Comparison of ENCODE assay signal across 25 cellular contexts in the genomic region with DNA sequence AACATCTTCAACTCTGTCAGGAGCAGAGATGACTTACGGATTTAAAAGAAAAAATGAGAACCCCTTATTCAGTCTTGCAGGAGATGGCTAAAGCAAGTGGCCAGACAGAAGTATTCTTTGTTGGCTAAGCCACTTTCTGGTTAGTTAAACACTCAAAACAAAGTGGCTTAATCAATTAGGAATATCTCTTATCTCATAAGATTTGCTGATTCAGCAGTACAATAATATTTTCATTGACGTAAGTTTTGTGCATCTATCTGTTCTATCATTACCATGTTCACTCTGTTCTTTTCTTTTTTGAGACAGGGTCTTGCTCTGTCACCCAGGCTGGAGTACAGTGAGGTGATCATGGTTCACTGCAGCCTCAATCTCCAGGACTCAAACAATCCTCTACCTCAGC.
A peak's percentile ranks its signal among the peaks of the same experiment; 100 is the strongest.
DNase-seq lines count a peak whose midpoint lies in the region; ATAC-seq, FAIRE-seq and TF ChIP-seq lines count a peak whose summit lies in the region.
"Had no signal": no experiment of that assay in that cellular context is flagged by ENCODE, and none has a peak within 500 bp of the region (broad histone marks: within the 10 kb centered on the region; RNA-seq: fewer than 3 reads in every experiment).

No MANE protein-coding gene starts in this region.

- intact Hi-C loops in HepG2 (cut with micrococcal nuclease; ENCODE audit: unreplicated experiment) (no loop called here), right lobe of liver (cut with DNase I) (no loop called here), K562 (cut with micrococcal nuclease) (no loop called here)

- BruUV-seq in HepG2 (replicated peaks; lab: Mats Ljungman, UMichigan) (no TSS peak), K562 (replicated peaks; lab: Mats Ljungman, UMichigan) (no TSS peak)

- ATAC-seq in HepG2 (no peak), right lobe of liver (no peak), K562 (no peak)
- ATAC-seq: GM12878 had no signal

- WGBS in HepG2 (ENCODE audit: low lambda C conversion rate), result 56% methylated on average over 2 of the region's 2 CpGs
- WGBS in right lobe of liver (ENCODE audit: insufficient coverage, low coverage, low lambda C conversion rate, missing lambda C conversion rate), result 77% methylated on average over 2 of the region's 2 CpGs
- WGBS in K562 (ENCODE audit: insufficient coverage, low coverage, missing lambda C conversion rate), result 6% methylated on average over 2 of the region's 2 CpGs

- H3K9ac ChIP-seq in HepG2 (ENCODE audit: insufficient read depth, low read depth, low read length) (no peak overlapping the region), K562 (ENCODE audit: insufficient read depth in 1 of 2, low read depth in 2 of 2, low read length in 2 of 2) (no peak overlapping the region)
- H3K9ac ChIP-seq: BLaER1 had no signal

- H4K20me1 ChIP-seq in HepG2 (ENCODE audit: insufficient read depth, low read length) (no peaks in the 10 kb centered on the region), K562 (replicated peaks; ENCODE audit: control insufficient read depth, insufficient read depth, low read length) (no peaks in the 10 kb centered on the region)
- H4K20me1 ChIP-seq: BLaER1 had no signal

- H3K9me1 ChIP-seq in K562 (ENCODE audit: control insufficient read depth, insufficient read depth, low read length), result no peaks in the 10 kb centered on the region

- H3K27ac ChIP-seq in HepG2 (ENCODE audit: extremely low read length, insufficient read depth, low read length) (no peak overlapping the region), right lobe of liver (no peak overlapping the region), K562 (ENCODE audit: extremely low read depth, low read depth, low read length) (no peak overlapping the region)
- H3K27ac ChIP-seq: 22Rv1, BLaER1 had no signal

- TF ChIP-seq EP300 in HepG2 (IDR thresholded peaks at IDR 0.05; ENCODE audit: low read depth in 2 of 2, low read length in 2 of 2), result no peak
- TF ChIP-seq EP300 in HepG2 (CRISPR knock-in tag; IDR thresholded peaks at IDR 0.05; ENCODE audit: borderline replicate concordance), result no peak
- no peak for TF ChIP-seq EP300 in K562 (IDR thresholded peaks at IDR 0.05; ENCODE audit: low read length)

- CTCF ChIA-PET in HepG2 (lab: Yijun Ruan, JAX; ENCODE audit: low intra/inter-chr PET ratio, low total read pairs) (no interaction called here), K562 (lab: Yijun Ruan, JAX; ENCODE audit: low intra/inter-chr PET ratio) (no interaction called here)

- no peak for DNase-seq in HepG2 (ENCODE audit: low spot score)
- no peak for DNase-seq in right lobe of liver
- no peak for DNase-seq in K562 (ENCODE audit: extremely low read depth in 1 of 4, low spot score in 3 of 4)
- DNase-seq in urothelium cell line (ENCODE audit: low spot score), result no peak
- no peak for DNase-seq in stimulated activated CD4-positive, alpha-beta T cell treated with anti-CD3 and anti-CD28 coated beads, Interleukin-4, amount 100 ng/mL, for 24 hours
- DNase-seq in NCI-H82 treated with DMSO at 0.1 percent for 48 hours (lab: John Stamatoyannopoulos, UW; ENCODE audit: unreplicated experiment), result no peak
- DNase-seq: ACHN; BE2C; C1 segment of cervical spinal cord; CD4-positive, alpha-beta memory T cell; CD4-positive, CD25-positive, alpha-beta regulatory T cell; CD8-positive, alpha-beta memory T cell; COR-L47; DMS 273 treated with DMSO at 0.1 percent for 48 hours; DMS153; DMS53; DMS79; DND-41; EL; GDM1 had no signal

- H3K4me1 ChIP-seq in HepG2 (ENCODE audit: insufficient read depth, low read length) (no peaks in the 10 kb centered on the region), right lobe of liver (no peaks in the 10 kb centered on the region), K562 (replicated peaks in 1 of 2; ENCODE audit: control insufficient read depth in 2 of 2, insufficient read depth in 2 of 2, low read length in 2 of 2) (no peaks in the 10 kb centered on the region)
- H3K4me1 ChIP-seq: BE2C, BLaER1 had no signal

- H3K36me3 ChIP-seq in HepG2 (replicated peaks in 1 of 2; ENCODE audit: control insufficient read depth in 1 of 2, insufficient read depth in 2 of 2, low read length in 2 of 2) (no peaks in the 10 kb centered on the region), right lobe of liver (no peaks in the 10 kb centered on the region), K562 (ENCODE audit: control insufficient read depth, insufficient read depth, low read length) (no peaks in the 10 kb centered on the region)
- H3K36me3 ChIP-seq: BE2C, BLaER1 had no signal

- TF ChIP-seq RAD21 in HepG2 (CRISPR knock-in tag; IDR thresholded peaks at IDR 0.05) (no peak), K562 (CRISPR knock-in tag; conservative IDR thresholded peaks at IDR 0.05 in 1 of 2, IDR thresholded peaks at IDR 0.05 in 1 of 2) (no peak)

- H3K4me3 ChIP-seq in HepG2 (replicated peaks in 1 of 3; ENCODE audit: insufficient read depth in 1 of 3, low read depth in 2 of 3, low read length in 3 of 3), result no peak overlapping the region
- H3K4me3 ChIP-seq in right lobe of liver, result no peak overlapping the region
- H3K4me3 ChIP-seq in K562, result no peak overlapping the region
- H3K4me3 ChIP-seq: BLaER1, GM12878 had no signal

- no peaks in the 10 kb centered on the region for H3K9me3 ChIP-seq in HepG2 (ENCODE audit: low read length)
- no peaks in the 10 kb centered on the region for H3K9me3 ChIP-seq in right lobe of liver
- H3K9me3 ChIP-seq in K562 (replicated peaks; ENCODE audit: control insufficient read depth, insufficient read depth, low read depth, low read length), result no peaks in the 10 kb centered on the region
- H3K9me3 ChIP-seq: BE2C, BLaER1 had no signal

- FAIRE-seq in HepG2 (lab: Jason Lieb, UNC) (no peak), K562 (lab: Jason Lieb, UNC) (no peak), urothelium cell line (lab: Jason Lieb, UNC) (peak; percentile 13)
- FAIRE-seq: GM12878, GM12892, GM18507 had no signal

- H3K79me2 ChIP-seq in HepG2 (ENCODE audit: insufficient read depth, low read length) (no peaks in the 10 kb centered on the region), K562 (ENCODE audit: control insufficient read depth, insufficient read depth, low read length) (no peaks in the 10 kb centered on the region)

- in situ Hi-C loops in HepG2 (cut with HindIII; ENCODE audit: extremely low pct_ligation_motif_present, low pct_unique_long_range_greater_than_20kb) (no loop called here), K562 (cut with MboI) (no loop called here)

- no peak overlapping the region for H2AFZ ChIP-seq in HepG2 (ENCODE audit: low read length)
- no peak overlapping the region for H2AFZ ChIP-seq in K562 (ENCODE audit: low read depth, low read length)

- POLR2A ChIA-PET in HepG2 (lab: Yijun Ruan, JAX) (no interaction called here), K562 (lab: Yijun Ruan, JAX) (no interaction called here)

- H3K27me3 ChIP-seq in HepG2 (ENCODE audit: control insufficient read depth in 1 of 2, insufficient read depth in 2 of 2, low read length in 2 of 2), result no peaks in the 10 kb centered on the region
- H3K27me3 ChIP-seq in right lobe of liver, result no peaks in the 10 kb centered on the region
- no peaks in the 10 kb centered on the region; a peak in 1 of 5 replicates for H3K27me3 ChIP-seq in K562 (ENCODE audit: control insufficient read depth in 2 of 2, insufficient read depth in 2 of 2, low read length in 2 of 2)
- H3K27me3 ChIP-seq: BE2C, BLaER1 had no signal

- TF ChIP-seq POLR2A in HepG2 (IDR thresholded peaks at IDR 0.05; ENCODE audit: insufficient read depth in 1 of 2, low read depth in 2 of 2, low read length in 2 of 2), result no peak
- no peak for TF ChIP-seq POLR2A in right lobe of liver (IDR thresholded peaks at IDR 0.05)
- TF ChIP-seq POLR2A in K562 (conservative IDR thresholded peaks at IDR 0.05), result no peak

- TF ChIP-seq CTCF in HepG2 (CRISPR knock-in tag; IDR thresholded peaks at IDR 0.05) (no peak), right lobe of liver (IDR thresholded peaks at IDR 0.05) (no peak), K562 (IDR thresholded peaks at IDR 0.05 in 2 of 3, conservative IDR thresholded peaks at IDR 0.05 in 1 of 3; ENCODE audit: insufficient read depth in 2 of 3, low read depth in 1 of 3, low read length in 3 of 3) (no peak)

- H3K4me2 ChIP-seq in HepG2 (ENCODE audit: low read depth, low read length), result no peak overlapping the region
- H3K4me2 ChIP-seq in K562 (ENCODE audit: insufficient read depth, low read length), result no peak overlapping the region
- H3K4me2 ChIP-seq: BLaER1 had no signal

TF ChIP-seq in HepG2, 621 proteins besides CTCF, POLR2A, EP300 and RAD21:
- TF ChIP-seq, protein P1, sequence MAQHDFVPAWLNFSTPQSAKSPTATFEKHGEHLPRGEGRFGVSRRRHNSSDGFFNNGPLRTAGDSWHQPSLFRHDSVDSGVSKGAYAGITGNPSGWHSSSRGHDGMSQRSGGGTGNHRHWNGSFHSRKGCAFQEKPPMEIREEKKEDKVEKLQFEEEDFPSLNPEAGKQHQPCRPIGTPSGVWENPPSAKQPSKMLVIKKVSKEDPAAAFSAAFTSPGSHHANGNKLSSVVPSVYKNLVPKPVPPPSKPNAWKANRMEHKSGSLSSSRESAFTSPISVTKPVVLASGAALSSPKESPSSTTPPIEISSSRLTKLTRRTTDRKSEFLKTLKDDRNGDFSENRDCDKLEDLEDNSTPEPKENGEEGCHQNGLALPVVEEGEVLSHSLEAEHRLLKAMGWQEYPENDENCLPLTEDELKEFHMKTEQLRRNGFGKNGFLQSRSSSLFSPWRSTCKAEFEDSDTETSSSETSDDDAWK (CRISPR knock-in tag; IDR thresholded peaks at IDR 0.05), result no peak
- TF ChIP-seq MAFK (conservative IDR thresholded peaks at IDR 0.05 in 1 of 2, IDR thresholded peaks at IDR 0.05 in 1 of 2; ENCODE audit: low read length in 2 of 2) (peak; percentile 97 to 98), MAFF (IDR thresholded peaks at IDR 0.05; ENCODE audit: low read depth, low read length) (peak; percentile 97)

TF ChIP-seq in K562, 482 proteins besides CTCF, POLR2A, EP300 and RAD21:
- no peak for TF ChIP-seq ZNF121 (CRISPR knock-in tag; conservative IDR thresholded peaks at IDR 0.05)
- TF ChIP-seq ZNF316 (IDR thresholded peaks at IDR 0.05), result peak; percentile 90
- peak; percentile 83 for TF ChIP-seq C11orf30 (IDR thresholded peaks at IDR 0.05; ENCODE audit: low read depth)
- TF ChIP-seq MAFF (IDR thresholded peaks at IDR 0.05; ENCODE audit: low read length), result peak; percentile 83
- TF ChIP-seq MAFG (tag; conservative IDR thresholded peaks at IDR 0.05), result peak; percentile 86
- TF ChIP-seq MAFK (IDR thresholded peaks at IDR 0.05; ENCODE audit: low read length), result peak; percentile 88
- no peak for TF ChIP-seq POLR2AphosphoS2 (IDR thresholded peaks at IDR 0.05; ENCODE audit: low read length)

Comparison
In these comparisons a context has a peak if more than half of its experiments do, and no peak if none do; other contexts are left out.
1. Of the 241 proteins assayed by ChIP-seq in both HepG2 and K562: peak only in HepG2: none; only in K562: MAFG; in both: MAFF and MAFK; in neither: 238.